ENCODE assay signal across 8 cellular contexts in the genomic region with DNA sequence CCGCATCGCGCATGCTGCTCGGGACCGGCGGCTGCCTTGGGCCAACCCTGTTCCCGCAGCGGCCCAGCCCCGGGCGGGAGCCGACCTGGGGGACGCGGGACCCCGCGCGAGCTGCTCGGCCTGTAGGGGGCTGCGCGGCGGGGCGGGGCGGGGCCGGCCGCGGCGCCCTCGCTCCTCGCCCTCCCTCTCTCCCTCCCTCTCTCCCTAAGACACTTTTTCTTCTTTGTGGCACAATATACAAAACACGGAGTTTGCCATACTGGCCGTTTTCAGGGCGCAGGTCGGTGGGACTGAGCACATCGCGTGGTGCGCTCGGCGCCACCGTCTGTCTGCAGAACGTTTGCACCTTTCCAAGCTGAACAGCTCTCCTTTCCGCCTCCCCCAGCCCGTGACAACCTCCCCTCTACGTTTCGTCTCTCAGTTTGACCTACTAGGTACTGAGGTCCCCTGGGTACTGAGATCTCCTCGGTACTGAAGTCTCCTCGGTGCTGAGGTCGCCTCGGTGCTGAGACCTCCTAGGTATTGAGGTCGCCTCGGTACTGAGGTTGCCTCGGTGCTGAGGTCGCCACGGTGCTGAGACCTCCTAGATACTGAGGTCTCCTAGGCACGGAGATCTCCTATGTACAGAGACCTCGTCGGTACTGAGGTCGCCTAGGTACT.
DNase-seq lines count a peak whose midpoint lies in the region; ATAC-seq, FAIRE-seq and TF ChIP-seq lines count a peak whose summit lies in the region.

No MANE protein-coding gene starts in this region.

- DNase-seq in A549 (ENCODE audit: low read depth in 1 of 2, low spot score in 1 of 2) (no peak), NCI-H526 (lab: John Stamatoyannopoulos, UW) (no peak), SKM-1 treated with dmso at 0.1 percent for 144 hours (lab: John Stamatoyannopoulos, UW; ENCODE audit: unreplicated experiment) (no peak), MG63 (no peak)
- DNase-seq in activated CD4-positive, alpha-beta T cell treated with anti-CD3 and anti-CD28 coated beads, Interleukin-2, amount 50 U/mL, for 48 hours, result peak; percentile 11 to 14

- H3K36me3 ChIP-seq in MG63, result no peaks in the 10 kb centered on the region

- CTCF ChIA-PET in A549 (lab: Yijun Ruan, JAX), result no interaction called here

- no peak for FAIRE-seq in A549 (lab: Jason Lieb, UNC)

- no peak for TF ChIP-seq RAD21 in A549 (conservative IDR thresholded peaks at IDR 0.05 in 1 of 2, IDR thresholded peaks at IDR 0.05 in 1 of 2)

- TF ChIP-seq POLR2A in A549 (IDR thresholded peaks at IDR 0.05; ENCODE audit: low read length), result no peak

- peak overlapping the region in 1 of 2 experiments; percentile 67; a peak in 2 of 6 replicates for H3K27ac ChIP-seq in A549

- H3K4me3 ChIP-seq in A549 (no peak overlapping the region), iPS-18c (ENCODE audit: insufficient read depth, low read depth, low read length) (peak overlapping the region; percentile 9; the same call in 1 of the 2 replicates), MG63 (no peak overlapping the region)

- H3K27me3 ChIP-seq in MG63, result no peaks in the 10 kb centered on the region

- POLR2A ChIA-PET in A549 (lab: Yijun Ruan, JAX), result no interaction called here

- WGBS in A549 (ENCODE audit: missing lambda C conversion rate), result 95% methylated on average over 26 of the region's 56 CpGs

- H3K9me3 ChIP-seq in A549 (no peaks in the 10 kb centered on the region), iPS-18c (ENCODE audit: control insufficient read depth, insufficient read depth, low read length) (no peaks in the 10 kb centered on the region), MG63 (no peaks in the 10 kb centered on the region)

- H3K4me2 ChIP-seq in A549, result peak overlapping the region; percentile 36; the same call in 2 of the 3 replicates

- TF ChIP-seq EP300 in A549 (IDR thresholded peaks at IDR 0.05), result no peak

- no peaks in the 10 kb centered on the region for H3K4me1 ChIP-seq in A549

- no peak for TF ChIP-seq CTCF in A549 (IDR thresholded peaks at IDR 0.05)

- ATAC-seq in A549 (no peak), GM21381 (IDR thresholded peaks at IDR 0.05; ENCODE audit: unreplicated experiment) (peak; percentile 16), GM21390 (IDR thresholded peaks at IDR 0.05; ENCODE audit: unreplicated experiment) (no peak)

TF ChIP-seq in A549, 52 proteins besides CTCF, POLR2A, EP300 and RAD21:
- TF ChIP-seq FOXS1 (CRISPR knock-in tag; IDR thresholded peaks at IDR 0.05) (no peak), HDAC2 (IDR thresholded peaks at IDR 0.05) (no peak), HOXA7 (CRISPR knock-in tag; IDR thresholded peaks at IDR 0.05) (no peak), CEBPB (IDR thresholded peaks at IDR 0.05) (no peak), TP53 (CRISPR knock-in tag; IDR thresholded peaks at IDR 0.05) (no peak), MYC (IDR thresholded peaks at IDR 0.05; ENCODE audit: borderline replicate concordance, low read length) (no peak), KDM1A (IDR thresholded peaks at IDR 0.05; ENCODE audit: low read depth) (no peak), CHD4 (IDR thresholded peaks at IDR 0.05; ENCODE audit: borderline replicate concordance) (no peak), RCOR1 (IDR thresholded peaks at IDR 0.05; ENCODE audit: low read depth, low read length) (no peak), CHD2 (IDR thresholded peaks at IDR 0.05; ENCODE audit: low read length, partially characterized antibody) (no peak), FOSB (CRISPR knock-in tag; IDR thresholded peaks at IDR 0.05) (no peak), ESRRA (IDR thresholded peaks at IDR 0.05; ENCODE audit: borderline replicate concordance, low read length) (no peak), E2F6 (IDR thresholded peaks at IDR 0.05; ENCODE audit: borderline replicate concordance, low read depth) (no peak), RNF2 (IDR thresholded peaks at IDR 0.05; ENCODE audit: borderline replicate concordance, low read depth) (no peak), ZFP36 (IDR thresholded peaks at IDR 0.05; ENCODE audit: borderline replicate concordance, partially characterized antibody) (no peak)
- TF ChIP-seq, protein P1, sequence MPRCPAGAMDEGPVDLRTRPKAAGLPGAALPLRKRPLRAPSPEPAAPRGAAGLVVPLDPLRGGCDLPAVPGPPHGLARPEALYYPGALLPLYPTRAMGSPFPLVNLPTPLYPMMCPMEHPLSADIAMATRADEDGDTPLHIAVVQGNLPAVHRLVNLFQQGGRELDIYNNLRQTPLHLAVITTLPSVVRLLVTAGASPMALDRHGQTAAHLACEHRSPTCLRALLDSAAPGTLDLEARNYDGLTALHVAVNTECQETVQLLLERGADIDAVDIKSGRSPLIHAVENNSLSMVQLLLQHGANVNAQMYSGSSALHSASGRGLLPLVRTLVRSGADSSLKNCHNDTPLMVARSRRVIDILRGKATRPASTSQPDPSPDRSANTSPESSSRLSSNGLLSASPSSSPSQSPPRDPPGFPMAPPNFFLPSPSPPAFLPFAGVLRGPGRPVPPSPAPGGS (IDR thresholded peaks at IDR 0.05), result no peak

Comparison
In these comparisons a context has a peak if more than half of its experiments do, and no peak if none do; other contexts are left out.
1. DNase-seq: peak in activated CD4-positive, alpha-beta T cell treated with anti-CD3 and anti-CD28 coated beads, Interleukin-2, amount 50 U/mL, for 48 hours (2 of 2); none in A549 (0 of 2), NCI-H526 (0 of 2), SKM-1 treated with dmso at 0.1 percent for 144 hours (single experiment) and MG63 (single experiment).